Comparison of ENCODE assay signal across 10 cellular contexts in genomic region chr19:38676023-38676877, GRCh38. TPM values are rescaled to one million over a fixed set of nuclear protein-coding genes. Genes with fewer than 3 reads are reported as not detected.
DNase-seq lines count a peak whose midpoint lies in the region; ATAC-seq and TF ChIP-seq lines count a peak whose summit lies in the region.
"Had no signal": no experiment of that assay in that cellular context is flagged by ENCODE, and none has a peak within 500 bp of the region (broad histone marks: within the 10 kb centered on the region; RNA-seq: fewer than 3 reads in every experiment).

No MANE protein-coding gene starts in this region.

- H3K36me3 Mint-ChIP-seq in central memory CD8-positive, alpha-beta T cell (ENCODE audit: insufficient read depth), result peaks cover 5% of the 10 kb centered on the region
- H3K36me3 Mint-ChIP-seq in mesothelial cell of epicardium, result peaks cover 4% of the 10 kb centered on the region
- H3K36me3 Mint-ChIP-seq in activated naive CD4-positive, alpha-beta T cell treated with anti-CD3 and anti-CD28 coated beads, Interleukin-2, amount 50 U/mL, for 72 hours, result no peaks in the 10 kb centered on the region

- DNase-seq in A673 (ENCODE audit: low spot score), result no peak
- DNase-seq in central memory CD8-positive, alpha-beta T cell (ENCODE audit: low spot score in 2 of 2), result no peak
- DNase-seq in mesothelial cell of epicardium (ENCODE audit: low spot score in 2 of 2, unreplicated experiment in 2 of 2), result no peak
- DNase-seq in NK-92 treated with Interleukin-12 subunit alpha and Interleukin-12 subunit beta, amount 100 ng/mL, for 24 hours (lab: John Stamatoyannopoulos, UW), result no peak
- no peak for DNase-seq in activated naive CD4-positive, alpha-beta T cell treated with anti-CD3 and anti-CD28 coated beads, Interleukin-2, amount 50 U/mL, for 72 hours (ENCODE audit: low spot score in 2 of 2)
- DNase-seq in LoVo (ENCODE audit: low spot score), result no peak
- DNase-seq: effector memory CD4-positive, alpha-beta T cell had no signal

- H3K9me3 Mint-ChIP-seq in central memory CD8-positive, alpha-beta T cell, result no peaks in the 10 kb centered on the region
- H3K9me3 Mint-ChIP-seq in mesothelial cell of epicardium, result no peaks in the 10 kb centered on the region
- no peaks in the 10 kb centered on the region for H3K9me3 Mint-ChIP-seq in activated naive CD4-positive, alpha-beta T cell treated with anti-CD3 and anti-CD28 coated beads, Interleukin-2, amount 50 U/mL, for 72 hours

- H3K4me3 Mint-ChIP-seq in central memory CD8-positive, alpha-beta T cell, result peak overlapping the region; percentile 40
- H3K4me3 Mint-ChIP-seq in mesothelial cell of epicardium, result no peak overlapping the region

- H4K20me1 ChIP-seq in Loucy (ENCODE audit: insufficient read depth, low read length, poor library complexity, severe bottlenecking), result peaks cover 39% of the 10 kb centered on the region

- H3F3A ChIP-seq in Loucy (ENCODE audit: low read depth), result peaks cover 1% of the 10 kb centered on the region; the same call in 1 of the 2 replicates

- H3K4me1 Mint-ChIP-seq in central memory CD8-positive, alpha-beta T cell, result peaks cover 80% of the 10 kb centered on the region
- H3K4me1 Mint-ChIP-seq in mesothelial cell of epicardium, result peaks cover 52% of the 10 kb centered on the region

- no peak for ATAC-seq in central memory CD8-positive, alpha-beta T cell (replicated peaks; ENCODE audit: extremely low read depth, poor library complexity, severe bottlenecking)
- ATAC-seq in activated naive CD4-positive, alpha-beta T cell treated with anti-CD3 and anti-CD28 coated beads, Interleukin-2, amount 50 U/mL, for 72 hours, result no peak
- no peak for ATAC-seq in HG02938 (IDR thresholded peaks at IDR 0.05; ENCODE audit: unreplicated experiment)

- no TSS peak for BruUV-seq in A673 (replicated peaks; lab: Mats Ljungman, UMichigan)

- POLR2A ChIA-PET in A673 (lab: Charles Lee; ENCODE audit: low non-redundant PET), result no interaction called here

- H3K27me3 Mint-ChIP-seq in central memory CD8-positive, alpha-beta T cell, result no peaks in the 10 kb centered on the region
- H3K27me3 Mint-ChIP-seq in mesothelial cell of epicardium (ENCODE audit: low read depth), result no peaks in the 10 kb centered on the region

- peaks cover 96% of the 10 kb centered on the region for H3K79me2 ChIP-seq in Loucy (ENCODE audit: insufficient read depth, low read length)

- CTCF ChIA-PET in A673 (lab: Charles Lee), result no interaction called here

- H3K36me3 ChIP-seq in A673 (ENCODE audit: insufficient read depth, low read length, poor library complexity, severe bottlenecking) (no peaks in the 10 kb centered on the region), Loucy (ENCODE audit: insufficient read depth, low read length) (peaks cover 21% of the 10 kb centered on the region; the same call in 1 of the 2 replicates)

- H3K27ac Mint-ChIP-seq in central memory CD8-positive, alpha-beta T cell (ENCODE audit: low read depth), result peak overlapping the region; percentile 60
- peak overlapping the region; percentile 98 for H3K27ac Mint-ChIP-seq in mesothelial cell of epicardium
- H3K27ac Mint-ChIP-seq in activated naive CD4-positive, alpha-beta T cell treated with anti-CD3 and anti-CD28 coated beads, Interleukin-2, amount 50 U/mL, for 72 hours, result no peak overlapping the region

- no peaks in the 10 kb centered on the region for H3K27me3 ChIP-seq in A673 (replicated peaks; ENCODE audit: insufficient read depth, low read depth, low read length, poor library complexity)
- no peaks in the 10 kb centered on the region for H3K27me3 ChIP-seq in Loucy (ENCODE audit: insufficient read depth, low read length, poor library complexity, severe bottlenecking)

- intact Hi-C loops in A673 (cut with micrococcal nuclease; ENCODE audit: unreplicated experiment), result no loop called here

- H2AFZ ChIP-seq in Loucy (ENCODE audit: low read length), result no peak overlapping the region

- H3K27ac ChIP-seq in A673 (ENCODE audit: low read depth, low read length, poor library complexity, severe bottlenecking), result peak overlapping the region; percentile 28
- H3K27ac ChIP-seq: KMS-11 had no signal

- peak overlapping the region; percentile 43 for H3K4me2 ChIP-seq in Loucy (ENCODE audit: low read depth, low read length, poor library complexity, severe bottlenecking)
- H3K4me2 ChIP-seq: KMS-11 had no signal

- H3K9ac ChIP-seq in Loucy (ENCODE audit: low read depth, low read length, poor library complexity, severe bottlenecking), result peak overlapping the region; percentile 57
- H3K9ac ChIP-seq: KMS-11 had no signal

- H3K9me2 ChIP-seq in Loucy (replicated peaks; ENCODE audit: low read depth, low read length), result no peaks in the 10 kb centered on the region

- H3K9me3 ChIP-seq in A673 (ENCODE audit: low read depth, low read length, poor library complexity, severe bottlenecking), result no peaks in the 10 kb centered on the region
- H3K9me3 ChIP-seq in Loucy (ENCODE audit: insufficient read depth, low read depth, low read length), result no peaks in the 10 kb centered on the region

- no peak for TF ChIP-seq CTCF in A673 (conservative IDR thresholded peaks at IDR 0.05; ENCODE audit: low read depth, low read length)
- no peak for TF ChIP-seq CTCF in Loucy (conservative IDR thresholded peaks at IDR 0.05; ENCODE audit: low read length)
- TF ChIP-seq CTCF in mesothelial cell of epicardium (IDR thresholded peaks at IDR 0.05; ENCODE audit: unreplicated experiment), result no peak

- H3K4me3 ChIP-seq in A673 (ENCODE audit: low read depth, low read length, poor library complexity, severe bottlenecking) (no peak overlapping the region), Loucy (ENCODE audit: low read length, poor library complexity, severe bottlenecking) (no peak overlapping the region)

- H3K4me1 ChIP-seq in A673 (ENCODE audit: insufficient read depth, low read length, poor library complexity, severe bottlenecking) (no peaks in the 10 kb centered on the region), Loucy (ENCODE audit: insufficient read depth, low read length, poor library complexity, severe bottlenecking) (peaks cover 66% of the 10 kb centered on the region)

RNA-seq across cellular contexts. Expression of gene ACTN4, which starts 28.8 kb away (rescaled TPM):
- total RNA-seq in A673 (2021), result 370 and 397 TPM in 2 replicates
- total RNA-seq in mesothelial cell of epicardium, result 452 to 469 TPM (median 460 TPM) in 3 replicates
- total RNA-seq in activated naive CD4-positive, alpha-beta T cell treated with anti-CD3 and anti-CD28 coated beads, Interleukin-2, amount 50 U/mL, for 72 hours, result 100 to 1,000 TPM; 181 to 204 TPM

RNA-seq across cellular contexts. Expression of gene EIF3K, which starts 57.3 kb away (rescaled TPM):
- total RNA-seq in A673 (2021), result 316 and 338 TPM in 2 replicates
- total RNA-seq in mesothelial cell of epicardium, result 198 to 213 TPM (median 201 TPM) in 3 replicates
- 100 to 1,000 TPM; 282 to 299 TPM for total RNA-seq in activated naive CD4-positive, alpha-beta T cell treated with anti-CD3 and anti-CD28 coated beads, Interleukin-2, amount 50 U/mL, for 72 hours

RNA-seq across cellular contexts. Expression of gene MAP4K1, which starts 58.5 kb away (rescaled TPM):
- total RNA-seq in A673 (2021), result 1.5 and 3.5 TPM in 2 replicates
- 3.9 to 5.6 TPM (median 4.9 TPM) in 3 replicates for total RNA-seq in mesothelial cell of epicardium
- 100 to 1,000 TPM; 225 to 247 TPM for total RNA-seq in activated naive CD4-positive, alpha-beta T cell treated with anti-CD3 and anti-CD28 coated beads, Interleukin-2, amount 50 U/mL, for 72 hours

Comparison
In these comparisons a context has a peak if more than half of its experiments do, and no peak if none do; other contexts are left out.
1. H3K27ac Mint-ChIP-seq: peak in central memory CD8-positive, alpha-beta T cell (single experiment) and mesothelial cell of epicardium (single experiment); none in activated naive CD4-positive, alpha-beta T cell treated with anti-CD3 and anti-CD28 coated beads, Interleukin-2, amount 50 U/mL, for 72 hours (0 of 2).
2. RNA of gene MAP4K1, which starts 58.5 kb away (total RNA-seq): 225 to 247 TPM in activated naive CD4-positive, alpha-beta T cell treated with anti-CD3 and anti-CD28 coated beads, Interleukin-2, amount 50 U/mL, for 72 hours; 3.9 to 5.6 TPM in mesothelial cell of epicardium and 1.5 to 3.5 TPM in A673; every median in the first group is over 10 times any median in the second.